In genomic region chr20:11364736-11365135, GRCh38 we compare ENCODE assay signal across 11 cellular contexts.
"Had no signal": no experiment of that assay in that cellular context is flagged by ENCODE, and none has a peak within 500 bp of the region (broad histone marks: within the 10 kb centered on the region; RNA-seq: fewer than 3 reads in every experiment).

No MANE protein-coding gene starts in this region.

- H3K36me3 ChIP-seq: HAP-1 had no signal

- DNase-seq: GM23248, GOT3, H7, H9, HCEC 1CT, HFFc6 had no signal

- H3K9ac ChIP-seq: GM23248 had no signal

- FAIRE-seq: H1, H54 had no signal

- H3K4me1 ChIP-seq: HAP-1 had no signal

- H3K27ac ChIP-seq: GM23248 had no signal

- H2AFZ ChIP-seq: GM23248, GM23338 had no signal

- ATAC-seq: GM23338, HCT116 had no signal

- H3K4me3 ChIP-seq: GM23248, GM23338, HAP-1 had no signal

- H3K4me2 ChIP-seq: GM23338 had no signal
